Comparison of ENCODE assay signal across 18 cellular contexts in the genomic region with DNA sequence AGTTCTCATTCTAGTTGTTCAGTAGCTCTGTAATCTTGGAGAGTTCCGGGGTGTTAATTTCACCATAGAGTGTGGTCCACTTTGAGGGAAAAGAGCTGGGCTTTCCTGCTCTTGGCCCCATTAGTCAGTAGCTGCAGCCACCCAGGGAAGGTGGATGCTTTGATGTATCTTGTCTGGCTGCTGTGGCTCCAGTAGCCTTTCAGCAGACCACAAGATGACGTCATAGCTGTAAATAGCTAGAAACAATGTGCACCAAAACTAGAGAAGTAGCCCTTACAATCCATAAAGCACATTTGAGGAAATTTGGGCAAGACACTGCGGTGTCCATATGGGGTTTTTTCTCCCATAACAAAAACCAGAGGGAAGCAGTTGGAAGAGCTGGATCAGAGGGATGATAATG.
"Had no signal": no experiment of that assay in that cellular context is flagged by ENCODE, and none has a peak within 500 bp of the region (broad histone marks: within the 10 kb centered on the region; RNA-seq: fewer than 3 reads in every experiment).

No MANE protein-coding gene starts in this region.

- DNase-seq: activated CD4-positive, alpha-beta T cell treated with anti-CD3 and anti-CD28 coated beads for 1 hour; activated CD4-positive, alpha-beta T cell treated with anti-CD3 and anti-CD28 coated beads, Interleukin-2, amount 50 U/mL, for 4 hours; activated naive CD4-positive, alpha-beta T cell treated with anti-CD3 and anti-CD28 coated beads, Interleukin-2, amount 50 U/mL, for 16 hours; activated T-cell treated with anti-CD3 and anti-CD28 coated beads, Interleukin-2, amount 50 U/mL, for 24 hours; endodermal cell; gastrocnemius medialis; heart right ventricle; naive B cell; stimulated activated CD4-positive, alpha-beta T cell treated with anti-CD3 and anti-CD28 coated beads, Interleukin-2, amount 100 ng/mL, for 48 hours; stimulated activated naive CD4-positive, alpha-beta T cell; substantia nigra; T-helper 9 cell had no signal

- H3K27ac ChIP-seq: gastrocnemius medialis, heart right ventricle, parathyroid adenoma, tibial nerve, vagina, VCaP had no signal

- H3K4me1 ChIP-seq: gastrocnemius medialis, heart right ventricle, parathyroid adenoma, tibial nerve, vagina had no signal

- H2AFZ ChIP-seq: parathyroid adenoma had no signal

- H3K9me3 ChIP-seq: gastrocnemius medialis, tibial nerve, vagina had no signal

- FAIRE-seq: keratinocyte had no signal

- H3K27me3 ChIP-seq: gastrocnemius medialis, tibial nerve, vagina had no signal

- H3K79me2 ChIP-seq: parathyroid adenoma had no signal

- H3K4me3 ChIP-seq: gastrocnemius medialis, heart right ventricle, tibial nerve, vagina had no signal

- H3K36me3 ChIP-seq: gastrocnemius medialis, heart right ventricle, tibial nerve, vagina had no signal

- ATAC-seq: gastrocnemius medialis, heart right ventricle, left lobe of liver had no signal

- H3K9ac ChIP-seq: parathyroid adenoma had no signal
